11 cellular contexts compared by ENCODE assay signal in the genomic region with DNA sequence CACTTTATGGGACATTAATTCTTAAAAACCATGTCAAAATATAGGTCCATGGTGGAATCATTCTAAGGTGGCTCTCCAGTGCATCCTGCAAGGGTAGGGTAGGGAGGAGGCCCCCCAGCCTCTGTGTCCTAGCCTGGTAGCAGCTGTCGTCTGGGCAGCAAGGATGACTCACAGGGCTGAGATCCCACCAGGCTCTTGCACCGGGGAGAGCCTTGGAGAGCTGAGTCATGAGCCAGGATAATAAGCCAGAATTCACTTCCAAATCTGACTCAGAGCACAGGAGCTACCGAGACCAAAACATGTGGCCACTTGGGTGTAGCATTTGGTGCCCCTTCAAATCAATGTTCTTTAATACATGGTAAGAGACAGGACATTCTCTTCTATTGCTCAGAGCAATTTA.
A peak's percentile ranks its signal among the peaks of the same experiment; 100 is the strongest.
DNase-seq lines count a peak whose midpoint lies in the region; ATAC-seq and TF ChIP-seq lines count a peak whose summit lies in the region.
"Had no signal": no experiment of that assay in that cellular context is flagged by ENCODE, and none has a peak within 500 bp of the region (broad histone marks: within the 10 kb centered on the region; RNA-seq: fewer than 3 reads in every experiment).

No MANE protein-coding gene starts in this region.

- H3K4me1 ChIP-seq in gastroesophageal sphincter = peaks cover 0 to 4% (median 0%) of the 10 kb centered on the region in 3 donors
- peaks cover 2% of the 10 kb centered on the region for H3K4me1 ChIP-seq in ovary (ENCODE audit: insufficient read depth)

- TF ChIP-seq EP300 in gastroesophageal sphincter (IDR thresholded peaks at IDR 0.05) = no peak
- TF ChIP-seq EP300 in ovary (IDR thresholded peaks at IDR 0.05) = no peak

- no peaks in the 10 kb centered on the region for H3K4me1 Mint-ChIP-seq in T-cell

- POLR2A ChIA-PET in T-cell (lab: Charles Lee) = no interaction called here

- H3K36me3 ChIP-seq in gastroesophageal sphincter = no peaks in the 10 kb centered on the region
- H3K36me3 ChIP-seq in ovary = no peaks in the 10 kb centered on the region

- peaks cover 0 to 7% (median 0%) of the 10 kb centered on the region in 3 donors for H3K9me3 Mint-ChIP-seq in T-cell

- intact Hi-C loops in ovary (cut with DNase I) = no loop called here

- TF ChIP-seq POLR2A in gastroesophageal sphincter (IDR thresholded peaks at IDR 0.05) (no peak), ovary (IDR thresholded peaks at IDR 0.05) (no peak)

- peak; percentile 90 for ATAC-seq in gastroesophageal sphincter
- ATAC-seq in GM21619 (IDR thresholded peaks at IDR 0.05; ENCODE audit: unreplicated experiment) = no peak
- ATAC-seq in T-cell (replicated peaks in 1 of 4) = no peak

- CTCF ChIA-PET in T-cell (lab: Charles Lee) = no interaction called here

- no peak overlapping the region for H3K4me3 Mint-ChIP-seq in T-cell

- H3K36me3 Mint-ChIP-seq in T-cell = no peaks in the 10 kb centered on the region

- H3K27me3 ChIP-seq in gastroesophageal sphincter (no peaks in the 10 kb centered on the region), ovary (no peaks in the 10 kb centered on the region)

- H3K9me3 ChIP-seq in gastroesophageal sphincter = no peaks in the 10 kb centered on the region
- no peaks in the 10 kb centered on the region for H3K9me3 ChIP-seq in ovary

- H3K27ac ChIP-seq in gastroesophageal sphincter (no peak overlapping the region), ovary (no peak overlapping the region)

- TF ChIP-seq CTCF in gastroesophageal sphincter (IDR thresholded peaks at IDR 0.05) = no peak
- no peak for TF ChIP-seq CTCF in ovary (IDR thresholded peaks at IDR 0.05)

- DNase-seq in COLO668 (lab: John Stamatoyannopoulos, UW; ENCODE audit: unreplicated experiment) = peak; percentile 16
- DNase-seq in SHP77 treated with DMSO at 0.1 percent for 48 hours (lab: John Stamatoyannopoulos, UW) = peak; percentile 38
- peak; percentile 20 to 60 (median 37) for DNase-seq in ovary
- no peak for DNase-seq in RPMI8226
- DNase-seq in activated gamma-delta T cell treated with Interleukin-2 at 50 U/mL for 16 hours = no peak
- no peak for DNase-seq in T-cell
- DNase-seq: Calu3, kidney, NCI-H1436 treated with DMSO at 0.1 percent for 48 hours had no signal

- WGBS in gastroesophageal sphincter (ENCODE audit: low coverage in 1 of 2), 2 donors = 33% methylated on average over 1 of the region's 3 CpGs; no CpG with 5 or more reads in 1 of the 2 donors
- 2 to 3% (median 3%) methylated on average over 3 of the region's 3 CpGs for WGBS in ovary, 3 donors

- H3K4me3 ChIP-seq in gastroesophageal sphincter = no peak overlapping the region
- H3K4me3 ChIP-seq in ovary = no peak overlapping the region

- no peak overlapping the region for H3K27ac Mint-ChIP-seq in T-cell

- H3K27me3 Mint-ChIP-seq in T-cell = no peaks in the 10 kb centered on the region

Comparison
In these comparisons a context has a peak if more than half of its experiments do, and no peak if none do; other contexts are left out.
1. DNase-seq: peak in COLO668 (single experiment), SHP77 treated with DMSO at 0.1 percent for 48 hours (single experiment) and ovary (5 of 5); none in RPMI8226 (single experiment), activated gamma-delta T cell treated with Interleukin-2 at 50 U/mL for 16 hours (single experiment) and T-cell (0 of 34).